Comparison of ENCODE assay signal across 10 cellular contexts in genomic region chr2:160293401-160293911, GRCh38.
A peak's percentile ranks its signal among the peaks of the same experiment; 100 is the strongest.
DNase-seq lines count a peak whose midpoint lies in the region; ATAC-seq and TF ChIP-seq lines count a peak whose summit lies in the region.
"Had no signal": no experiment of that assay in that cellular context is flagged by ENCODE, and none has a peak within 500 bp of the region (broad histone marks: within the 10 kb centered on the region; RNA-seq: fewer than 3 reads in every experiment).

No MANE protein-coding gene starts in this region.

- peaks cover 90% of the 10 kb centered on the region for H3K36me3 Mint-ChIP-seq in CD8-positive, alpha-beta T cell
- peaks cover 77% of the 10 kb centered on the region for H3K36me3 Mint-ChIP-seq in osteocyte (ENCODE audit: unreplicated experiment)

- peaks cover 36% of the 10 kb centered on the region for H3F3A ChIP-seq in SK-N-SH (replicated peaks; ENCODE audit: insufficient read depth)

- H3K27me3 Mint-ChIP-seq in CD8-positive, alpha-beta T cell (ENCODE audit: low read depth): no peaks in the 10 kb centered on the region
- no peaks in the 10 kb centered on the region for H3K27me3 Mint-ChIP-seq in osteocyte (ENCODE audit: unreplicated experiment)

- no peaks in the 10 kb centered on the region for H3K9me3 ChIP-seq in CD8-positive, alpha-beta T cell (ENCODE audit: low read length)
- H3K9me3 ChIP-seq in SK-N-SH: no peaks in the 10 kb centered on the region

- peaks cover 30% of the 10 kb centered on the region; the same call in 1 of the 2 replicates for H3K79me2 ChIP-seq in SK-N-SH (ENCODE audit: insufficient read depth)

- peaks cover 28% of the 10 kb centered on the region for H3K4me1 ChIP-seq in CD8-positive, alpha-beta T cell (ENCODE audit: insufficient read depth, low read length)
- peaks cover 21 to 37% of the 10 kb centered on the region in 2 experiments for H3K4me1 ChIP-seq in SK-N-SH (ENCODE audit: control insufficient read depth in 1 of 2, insufficient read depth in 2 of 2, low read depth in 1 of 2, low read length in 1 of 2)

- 0 out of 2 replicates have a peak overlapping the region, but pooled peaks have one; percentile 29 for H3K4me2 ChIP-seq in SK-N-SH

- peaks cover 49% of the 10 kb centered on the region for H3K4me1 Mint-ChIP-seq in CD8-positive, alpha-beta T cell (ENCODE audit: low read depth)
- peaks cover 80% of the 10 kb centered on the region for H3K4me1 Mint-ChIP-seq in osteocyte (ENCODE audit: unreplicated experiment)

- 72% methylated on average over 5 of the region's 5 CpGs for WGBS in SK-N-SH (ENCODE audit: low lambda C conversion rate)

- H3K27ac ChIP-seq in CD8-positive, alpha-beta T cell (ENCODE audit: low read depth, low read length): no peak overlapping the region
- H3K27ac ChIP-seq in SK-N-SH (ENCODE audit: low read depth in 2 of 2, low read length in 1 of 2): peak overlapping the region; percentile 77 to 89

- no peak overlapping the region for H3K4me3 ChIP-seq in CD8-positive, alpha-beta T cell (ENCODE audit: low read depth, low read length)
- no peak overlapping the region for H3K4me3 ChIP-seq in SK-N-SH (ENCODE audit: low read depth in 2 of 2, low read length in 1 of 2)
- no peak overlapping the region for H3K4me3 ChIP-seq in foreskin fibroblast (ENCODE audit: low read depth in 1 of 2, low read length in 2 of 2)

- H2AFZ ChIP-seq in SK-N-SH (ENCODE audit: low read depth): no peak overlapping the region

- H3K4me3 Mint-ChIP-seq in CD8-positive, alpha-beta T cell: no peak overlapping the region
- no peak overlapping the region for H3K4me3 Mint-ChIP-seq in osteocyte (ENCODE audit: unreplicated experiment)

- H3K27ac Mint-ChIP-seq in CD8-positive, alpha-beta T cell: peak overlapping the region; percentile 67
- H3K27ac Mint-ChIP-seq in osteocyte (ENCODE audit: unreplicated experiment): peak overlapping the region; percentile 91

- H3K36me3 ChIP-seq in CD8-positive, alpha-beta T cell (ENCODE audit: insufficient read depth, low read length): peaks cover 5% of the 10 kb centered on the region
- H3K36me3 ChIP-seq in SK-N-SH (replicated peaks in 1 of 2; ENCODE audit: control insufficient read depth in 1 of 2, insufficient read depth in 2 of 2, low read length in 1 of 2): peaks cover 68% of the 10 kb centered on the region in 2 experiments

- H3K27me3 ChIP-seq in CD8-positive, alpha-beta T cell (ENCODE audit: insufficient read depth, low read length): no peaks in the 10 kb centered on the region
- no peaks in the 10 kb centered on the region for H3K27me3 ChIP-seq in SK-N-SH (ENCODE audit: insufficient read depth)

- TF ChIP-seq RAD21 in SK-N-SH (IDR thresholded peaks at IDR 0.05; ENCODE audit: low read length): no peak

- DNase-seq in CD8-positive, alpha-beta T cell: no peak
- DNase-seq in SK-N-SH: peak; percentile 37
- DNase-seq in foreskin fibroblast: peak; percentile 93 to 95
- DNase-seq in osteocyte (ENCODE audit: extremely low spot score, unreplicated experiment): no peak
- DNase-seq in posterior cingulate gyrus: no peak
- DNase-seq in T-helper 1 cell: no peak
- DNase-seq: activated CD4-positive, CD25-positive, alpha-beta regulatory T cell treated with anti-CD3 and anti-CD28 coated beads, Interleukin-2, amount 50 U/mL, for 72 hours; NCI-H524 had no signal

- intact Hi-C loops in CD8-positive, alpha-beta T cell (cut with DNase I, micrococcal nuclease): no loop called here
- intact Hi-C loops in posterior cingulate gyrus (cut with DNase I): no loop called here

- no peak overlapping the region for H3K9ac ChIP-seq in SK-N-SH

- POLR2A ChIA-PET in CD8-positive, alpha-beta T cell (lab: Charles Lee): no interaction called here
- POLR2A ChIA-PET in SK-N-SH (lab: Yijun Ruan, JAX): no interaction called here

- TF ChIP-seq CTCF in CD8-positive, alpha-beta T cell (IDR thresholded peaks at IDR 0.05): no peak
- no peak for TF ChIP-seq CTCF in SK-N-SH (IDR thresholded peaks at IDR 0.05)
- TF ChIP-seq CTCF in foreskin fibroblast (IDR thresholded peaks at IDR 0.05; ENCODE audit: low read depth, low read length): no peak
- TF ChIP-seq CTCF in osteocyte (IDR thresholded peaks at IDR 0.05): no peak

- H4K20me1 ChIP-seq in SK-N-SH (ENCODE audit: insufficient read depth): no peaks in the 10 kb centered on the region

- ATAC-seq in CD8-positive, alpha-beta T cell: no peak
- ATAC-seq in HG02840 (IDR thresholded peaks at IDR 0.05; ENCODE audit: low FRiP score, unreplicated experiment): no peak
- ATAC-seq in GM18858 (IDR thresholded peaks at IDR 0.05; ENCODE audit: unreplicated experiment): no peak

- no peaks in the 10 kb centered on the region for H3K9me3 Mint-ChIP-seq in CD8-positive, alpha-beta T cell
- H3K9me3 Mint-ChIP-seq in osteocyte (ENCODE audit: unreplicated experiment): no peaks in the 10 kb centered on the region

- CTCF ChIA-PET in CD8-positive, alpha-beta T cell (lab: Charles Lee): interaction anchor here (1.1 kb wide), 1 partner anchor 30 kb away, joined by 3 read pairs; no protein-coding TSS in a partner anchor
- CTCF ChIA-PET in SK-N-SH (lab: Yijun Ruan, JAX): interaction anchor here (0.7 to 2.0 kb wide), 6 partner anchors 10 to 701 kb away, joined by 3 to 9 read pairs (median 4); no protein-coding TSS in a partner anchor

- no peak; a peak in 1 of 4 replicates for TF ChIP-seq EP300 in SK-N-SH (IDR thresholded peaks at IDR 0.05; ENCODE audit: borderline replicate concordance in 1 of 2, low read depth in 1 of 2, low read length in 1 of 2)

- H3K9me2 ChIP-seq in SK-N-SH: no peaks in the 10 kb centered on the region

TF ChIP-seq in SK-N-SH, 30 proteins besides CTCF, POLR2A, EP300 and RAD21:
- TF ChIP-seq GATA2 (CRISPR knock-in tag; IDR thresholded peaks at IDR 0.05): peak; percentile 85
- no peak for TF ChIP-seq RFX5 (IDR thresholded peaks at IDR 0.05; ENCODE audit: low read length)
TF ChIP-seq in SK-N-SH: peak in this region for 1.

Comparison
In these comparisons a context has a peak if more than half of its experiments do, and no peak if none do; other contexts are left out.
1. DNase-seq: peak in SK-N-SH (single experiment) and foreskin fibroblast (2 of 2); none in CD8-positive, alpha-beta T cell (0 of 7), osteocyte (single experiment), posterior cingulate gyrus (0 of 10) and T-helper 1 cell (0 of 5).